1 cellular context compared by ENCODE assay signal in the genomic region with DNA sequence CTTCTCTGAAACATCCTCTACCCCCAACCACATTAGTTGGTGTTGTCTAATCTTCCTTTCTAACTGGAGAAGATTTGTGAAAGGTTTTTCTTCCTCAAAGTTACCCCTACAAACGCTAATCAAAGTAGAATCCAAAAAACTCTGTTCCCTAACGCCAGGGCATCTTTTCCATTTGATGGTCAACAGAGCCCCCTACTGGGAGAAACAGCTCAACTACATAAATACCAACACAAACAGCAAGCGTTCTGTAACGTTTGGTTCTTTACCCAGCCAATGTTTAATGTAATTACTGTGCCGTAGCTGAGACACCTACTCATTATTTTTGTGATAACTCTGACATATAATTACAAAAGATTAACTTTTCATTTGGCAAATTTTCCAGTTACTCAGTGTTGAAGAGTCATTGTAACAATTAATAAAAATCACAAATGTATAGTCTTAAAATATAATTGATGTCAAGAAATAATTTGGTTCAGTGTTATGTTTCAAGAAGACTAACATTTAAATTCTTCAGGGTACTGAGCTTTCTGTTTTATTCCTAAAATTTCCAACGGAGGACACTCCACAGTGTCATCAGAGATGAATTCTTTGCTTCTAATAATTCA.
A peak's percentile ranks its signal among the peaks of the same experiment; 100 is the strongest.
TF ChIP-seq lines count a peak whose summit lies in the region.

No MANE protein-coding gene starts in this region.

TF ChIP-seq in GM12878, 131 proteins besides CTCF, POLR2A, EP300 and RAD21 (continued from another document):
- TF ChIP-seq, protein P1, sequence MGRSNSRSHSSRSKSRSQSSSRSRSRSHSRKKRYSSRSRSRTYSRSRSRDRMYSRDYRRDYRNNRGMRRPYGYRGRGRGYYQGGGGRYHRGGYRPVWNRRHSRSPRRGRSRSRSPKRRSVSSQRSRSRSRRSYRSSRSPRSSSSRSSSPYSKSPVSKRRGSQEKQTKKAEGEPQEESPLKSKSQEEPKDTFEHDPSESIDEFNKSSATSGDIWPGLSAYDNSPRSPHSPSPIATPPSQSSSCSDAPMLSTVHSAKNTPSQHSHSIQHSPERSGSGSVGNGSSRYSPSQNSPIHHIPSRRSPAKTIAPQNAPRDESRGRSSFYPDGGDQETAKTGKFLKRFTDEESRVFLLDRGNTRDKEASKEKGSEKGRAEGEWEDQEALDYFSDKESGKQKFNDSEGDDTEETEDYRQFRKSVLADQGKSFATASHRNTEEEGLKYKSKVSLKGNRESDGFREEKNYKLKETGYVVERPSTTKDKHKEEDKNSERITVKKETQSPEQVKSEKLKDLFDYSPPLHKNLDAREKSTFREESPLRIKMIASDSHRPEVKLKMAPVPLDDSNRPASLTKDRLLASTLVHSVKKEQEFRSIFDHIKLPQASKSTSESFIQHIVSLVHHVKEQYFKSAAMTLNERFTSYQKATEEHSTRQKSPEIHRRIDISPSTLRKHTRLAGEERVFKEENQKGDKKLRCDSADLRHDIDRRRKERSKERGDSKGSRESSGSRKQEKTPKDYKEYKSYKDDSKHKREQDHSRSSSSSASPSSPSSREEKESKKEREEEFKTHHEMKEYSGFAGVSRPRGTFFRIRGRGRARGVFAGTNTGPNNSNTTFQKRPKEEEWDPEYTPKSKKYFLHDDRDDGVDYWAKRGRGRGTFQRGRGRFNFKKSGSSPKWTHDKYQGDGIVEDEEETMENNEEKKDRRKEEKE (IDR thresholded peaks at IDR 0.05) = no peak
- no peak for TF ChIP-seq MYC (IDR thresholded peaks at IDR 0.05; ENCODE audit: insufficient read depth, insufficient read length, insufficient replicate concordance, low read length, severe bottlenecking)
- no peak for TF ChIP-seq SMAD1 (IDR thresholded peaks at IDR 0.05; ENCODE audit: low read depth, partially characterized antibody)
- TF ChIP-seq, protein P2, sequence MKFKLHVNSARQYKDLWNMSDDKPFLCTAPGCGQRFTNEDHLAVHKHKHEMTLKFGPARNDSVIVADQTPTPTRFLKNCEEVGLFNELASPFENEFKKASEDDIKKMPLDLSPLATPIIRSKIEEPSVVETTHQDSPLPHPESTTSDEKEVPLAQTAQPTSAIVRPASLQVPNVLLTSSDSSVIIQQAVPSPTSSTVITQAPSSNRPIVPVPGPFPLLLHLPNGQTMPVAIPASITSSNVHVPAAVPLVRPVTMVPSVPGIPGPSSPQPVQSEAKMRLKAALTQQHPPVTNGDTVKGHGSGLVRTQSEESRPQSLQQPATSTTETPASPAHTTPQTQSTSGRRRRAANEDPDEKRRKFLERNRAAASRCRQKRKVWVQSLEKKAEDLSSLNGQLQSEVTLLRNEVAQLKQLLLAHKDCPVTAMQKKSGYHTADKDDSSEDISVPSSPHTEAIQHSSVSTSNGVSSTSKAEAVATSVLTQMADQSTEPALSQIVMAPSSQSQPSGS (IDR thresholded peaks at IDR 0.05; ENCODE audit: low read length) = no peak
- TF ChIP-seq, protein P3, sequence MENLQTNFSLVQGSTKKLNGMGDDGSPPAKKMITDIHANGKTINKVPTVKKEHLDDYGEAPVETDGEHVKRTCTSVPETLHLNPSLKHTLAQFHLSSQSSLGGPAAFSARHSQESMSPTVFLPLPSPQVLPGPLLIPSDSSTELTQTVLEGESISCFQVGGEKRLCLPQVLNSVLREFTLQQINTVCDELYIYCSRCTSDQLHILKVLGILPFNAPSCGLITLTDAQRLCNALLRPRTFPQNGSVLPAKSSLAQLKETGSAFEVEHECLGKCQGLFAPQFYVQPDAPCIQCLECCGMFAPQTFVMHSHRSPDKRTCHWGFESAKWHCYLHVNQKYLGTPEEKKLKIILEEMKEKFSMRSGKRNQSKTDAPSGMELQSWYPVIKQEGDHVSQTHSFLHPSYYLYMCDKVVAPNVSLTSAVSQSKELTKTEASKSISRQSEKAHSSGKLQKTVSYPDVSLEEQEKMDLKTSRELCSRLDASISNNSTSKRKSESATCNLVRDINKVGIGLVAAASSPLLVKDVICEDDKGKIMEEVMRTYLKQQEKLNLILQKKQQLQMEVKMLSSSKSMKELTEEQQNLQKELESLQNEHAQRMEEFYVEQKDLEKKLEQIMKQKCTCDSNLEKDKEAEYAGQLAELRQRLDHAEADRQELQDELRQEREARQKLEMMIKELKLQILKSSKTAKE (IDR thresholded peaks at IDR 0.05; ENCODE audit: low read depth, poor library complexity, severe bottlenecking) = peak; percentile 28
- no peak for TF ChIP-seq PAX5 (IDR thresholded peaks at IDR 0.05; ENCODE audit: borderline replicate concordance, low read depth, low read length)
